Comparison of ENCODE assay signal across 8 cellular contexts in the genomic region with DNA sequence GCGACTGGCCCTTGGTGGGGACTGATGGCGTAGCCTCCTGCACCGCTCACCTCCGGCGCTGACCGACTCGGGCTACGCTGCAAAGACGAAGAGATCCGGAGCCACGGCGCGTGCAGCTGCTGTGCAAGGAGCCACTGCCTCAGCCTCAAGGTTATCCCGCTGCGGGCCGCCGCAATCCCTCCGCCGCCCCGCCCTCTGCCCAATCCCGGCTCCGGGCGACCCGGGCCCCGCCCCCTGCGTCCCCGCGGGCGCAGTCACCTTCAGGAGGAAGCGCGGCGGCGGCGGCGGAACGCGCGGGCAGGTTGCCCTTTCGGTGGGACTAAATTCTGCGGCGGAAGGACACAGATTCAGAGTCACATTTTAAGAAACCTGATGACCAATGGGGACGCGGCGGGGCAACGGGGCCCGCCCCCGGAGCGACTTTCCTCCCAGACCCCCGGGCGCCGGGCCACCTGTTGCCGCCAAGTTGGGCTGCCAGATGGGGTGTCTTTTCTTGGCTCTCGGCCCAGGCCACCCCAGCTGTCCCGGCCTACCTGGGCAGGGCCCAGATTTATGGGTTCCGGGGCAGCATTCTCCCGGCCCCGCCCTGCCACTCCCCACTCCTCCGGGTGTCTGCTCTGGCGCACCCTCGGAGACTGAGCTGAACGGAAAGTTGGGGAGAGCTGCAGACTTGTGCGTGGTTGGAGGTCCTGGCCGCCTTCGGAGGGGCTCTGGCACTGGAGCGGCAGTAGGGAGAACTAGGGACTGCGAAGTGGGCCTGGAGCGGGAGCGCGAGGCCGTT. TPM values are rescaled to one million over a fixed set of nuclear protein-coding genes. Genes with fewer than 3 reads are reported as not detected.
DNase-seq lines count a peak whose midpoint lies in the region; ATAC-seq and TF ChIP-seq lines count a peak whose summit lies in the region.

A gene (minus strand): TSS at position 125 of the 781 bp plus-strand sequence. CDS start 12,093 bp downstream, outside the sequence.

- intact Hi-C loops in Caco-2 (cut with micrococcal nuclease; ENCODE audit: unreplicated experiment): loop anchor here (1.0 to 2.0 kb wide), 2 partner anchors 32 to 41 kb away; a partner anchor contains a TSS

- H3K27me3 Mint-ChIP-seq in Caco-2 (ENCODE audit: insufficient read depth, unreplicated experiment): no peaks in the 10 kb centered on the region

- peak; percentile 38 for ATAC-seq in GM21423 (IDR thresholded peaks at IDR 0.05; ENCODE audit: unreplicated experiment)

- H3F3A ChIP-seq in OCI-LY1 (ENCODE audit: insufficient read depth, low read length): peaks cover 10% of the 10 kb centered on the region

- H3K9me3 Mint-ChIP-seq in Caco-2 (ENCODE audit: unreplicated experiment): no peaks in the 10 kb centered on the region

- H3K4me2 ChIP-seq in OCI-LY1 (ENCODE audit: low read length): peak within 1 kb of the TSS; percentile 98

- H3K27me3 ChIP-seq in Caco-2 (replicated peaks; ENCODE audit: control insufficient read depth, insufficient read depth, low read length) (no peaks in the 10 kb centered on the region), OCI-LY1 (ENCODE audit: insufficient read depth, low read length) (no peaks in the 10 kb centered on the region)

- BruUV-seq in Caco-2 (replicated peaks; lab: Mats Ljungman, UMichigan): no TSS peak

- DNase-seq in Caco-2 (peak; percentile 99), HuH-7 (ENCODE audit: low spot score) (peak; percentile 95)
- peak; percentile 97 for DNase-seq in activated CD8-positive, alpha-beta memory T cell treated with anti-CD3 and anti-CD28 coated beads, Interleukin-2, amount 50 U/mL, for 4 hours
- DNase-seq in stimulated activated CD8-positive, alpha-beta memory T cell treated with anti-CD3 and anti-CD28 coated beads, Interleukin-15, amount 100 ng/mL, for 24 hours (ENCODE audit: low read depth): peak; percentile 93

- CTCF ChIA-PET in Caco-2 (lab: Charles Lee): no interaction called here

- peak within 1 kb of the TSS; percentile 91 for H3K9ac ChIP-seq in OCI-LY1 (ENCODE audit: low read length)

- H3K79me2 ChIP-seq in OCI-LY1 (ENCODE audit: insufficient read depth, low read length): peaks cover 36% of the 10 kb centered on the region

- no peaks in the 10 kb centered on the region for H3K4me1 Mint-ChIP-seq in Caco-2 (ENCODE audit: low read depth, unreplicated experiment)

- H2AFZ ChIP-seq in OCI-LY1 (ENCODE audit: low read length): no peak within 1 kb of the TSS

- no peaks in the 10 kb centered on the region; the same call in 1 of the 2 replicates for H3K36me3 ChIP-seq in Caco-2 (ENCODE audit: control insufficient read depth, insufficient read depth, low read length)
- peaks cover 16% of the 10 kb centered on the region; the same call in 1 of the 2 replicates for H3K36me3 ChIP-seq in OCI-LY1 (ENCODE audit: insufficient read depth, low read length)
- peaks cover 11% of the 10 kb centered on the region for H3K36me3 ChIP-seq in mesodermal cell (ENCODE audit: control insufficient read depth, insufficient read depth, low read length)

- POLR2A ChIA-PET in Caco-2 (lab: Charles Lee): interaction anchor here (0.6 to 1.1 kb wide), 3 partner anchors 20 to 235 kb away, joined by 3 to 11 read pairs (median 3); no protein-coding TSS in a partner anchor

- H3K4me3 ChIP-seq in Caco-2 (ENCODE audit: low read depth, low read length) (peak within 1 kb of the TSS; percentile 83), OCI-LY1 (ENCODE audit: low read depth, low read length, poor library complexity, severe bottlenecking) (peak within 1 kb of the TSS; percentile 82), mesodermal cell (ENCODE audit: extremely low read depth, insufficient read depth, low read length, poor library complexity, severe bottlenecking) (peak within 1 kb of the TSS; percentile 96)

- in situ Hi-C loops in endometrial microvascular endothelial cells (cut with HindIII; ENCODE audit: inconsistent ontology term, low pct_unique_long_range_greater_than_20kb, low sequenced_read_pairs): no loop called here

- peak within 1 kb of the TSS; percentile 95 for H3K27ac Mint-ChIP-seq in Caco-2 (ENCODE audit: unreplicated experiment)

- TF ChIP-seq CTCF in Caco-2 (IDR thresholded peaks at IDR 0.05; ENCODE audit: insufficient read depth in 1 of 2, low read depth in 1 of 2, low read length in 1 of 2, severe bottlenecking in 1 of 2, unreplicated experiment in 1 of 2) (no peak), OCI-LY1 (IDR thresholded peaks at IDR 0.05; ENCODE audit: low read length) (no peak)

- H3K9me2 ChIP-seq in OCI-LY1 (ENCODE audit: low read depth, low read length): no peaks in the 10 kb centered on the region

- peak within 1 kb of the TSS; percentile 97 for H3K4me3 Mint-ChIP-seq in Caco-2 (ENCODE audit: unreplicated experiment)

- H4K20me1 ChIP-seq in OCI-LY1 (ENCODE audit: insufficient read depth, low read length): no peaks in the 10 kb centered on the region

- H3K4me1 ChIP-seq in Caco-2 (peaks cover 30% of the 10 kb centered on the region), OCI-LY1 (ENCODE audit: insufficient read depth, low read length, severe bottlenecking) (peaks cover 41% of the 10 kb centered on the region), mesodermal cell (ENCODE audit: control insufficient read depth, insufficient read depth, low read length, poor library complexity, severe bottlenecking) (peaks cover 36% of the 10 kb centered on the region)

- no peaks in the 10 kb centered on the region for H3K9me3 ChIP-seq in Caco-2
- no peaks in the 10 kb centered on the region for H3K9me3 ChIP-seq in OCI-LY1 (ENCODE audit: low read length)
- no peaks in the 10 kb centered on the region for H3K9me3 ChIP-seq in mesodermal cell (ENCODE audit: control insufficient read depth, low read length)

- peaks cover 55% of the 10 kb centered on the region for H3K36me3 Mint-ChIP-seq in Caco-2 (ENCODE audit: insufficient read depth, unreplicated experiment)

- 0% methylated on average over 26 to 54 of the region's 70 CpGs for WGBS in mesodermal cell (ENCODE audit: insufficient coverage in 2 of 2), 2 experiments

- H3K27ac ChIP-seq in OCI-LY1 (ENCODE audit: low read depth, low read length, poor library complexity, severe bottlenecking): peak within 1 kb of the TSS; percentile 93
- peak within 1 kb of the TSS; percentile 89 for H3K27ac ChIP-seq in mesodermal cell (ENCODE audit: low read depth, low read length, severe bottlenecking)

RNA-seq across cellular contexts. Expression of the gene that starts here (rescaled TPM):
- total RNA-seq in Caco-2 (2022): 733 and 791 TPM in 2 replicates
- 1,892 TPM for total RNA-seq in endometrial microvascular endothelial cells (ENCODE audit: inconsistent ontology term)
- 1,291 TPM for polyA plus RNA-seq in mesodermal cell (2013, experiment 1 of 2)
- 1,080 TPM for polyA plus RNA-seq in mesodermal cell (2013, experiment 2 of 2)

Comparison
In these comparisons a context has a peak if more than half of its experiments do, and no peak if none do; other contexts are left out.
1. Peak in every context shown above with its lines: DNase-seq, ATAC-seq, H3K4me3 ChIP-seq and H3K27ac ChIP-seq.